Comparison of ENCODE assay signal across 9 cellular contexts in genomic region chr14:22448035-22448904, GRCh38.
A peak's percentile ranks its signal among the peaks of the same experiment; 100 is the strongest.
DNase-seq lines count a peak whose midpoint lies in the region; ATAC-seq and TF ChIP-seq lines count a peak whose summit lies in the region.
"Had no signal": no experiment of that assay in that cellular context is flagged by ENCODE, and none has a peak within 500 bp of the region (broad histone marks: within the 10 kb centered on the region; RNA-seq: fewer than 3 reads in every experiment).

No MANE protein-coding gene starts in this region.

- H3K27me3 ChIP-seq in esophagus squamous epithelium: peaks cover 0 to 78% (median 0%) of the 10 kb centered on the region in 4 donors

- no peaks in the 10 kb centered on the region for H3K36me3 ChIP-seq in esophagus squamous epithelium

- no peak overlapping the region for H3K4me3 ChIP-seq in GM12864 (ENCODE audit: low read depth, low read length)
- no peak overlapping the region for H3K4me3 ChIP-seq in esophagus squamous epithelium

- intact Hi-C loops in esophagus squamous epithelium (cut with DNase I): no loop called here

- H3K27ac ChIP-seq in esophagus squamous epithelium: peak overlapping the region in 2 of 4 donors; percentile 1 to 67
- H3K27ac ChIP-seq: VCaP had no signal

- H3K4me1 ChIP-seq in esophagus squamous epithelium: no peaks in the 10 kb centered on the region

- peak; percentile 68 for ATAC-seq in GM21529 (IDR thresholded peaks at IDR 0.05; ENCODE audit: unreplicated experiment)
- ATAC-seq in HG03565 (IDR thresholded peaks at IDR 0.05; ENCODE audit: unreplicated experiment): peak; percentile 65
- ATAC-seq in HG02763 (IDR thresholded peaks at IDR 0.05; ENCODE audit: unreplicated experiment): no peak

- DNase-seq in GM12864 (ENCODE audit: low read depth): peak; percentile 49
- peak; percentile 24 for DNase-seq in germinal center (ENCODE audit: low spot score)
- DNase-seq in GM03348 (ENCODE audit: low spot score): no peak
- no peak for DNase-seq in esophagus squamous epithelium (lab: John Stamatoyannopoulos, UW)
- no peak for DNase-seq in activated CD4-positive, CD25-positive, alpha-beta regulatory T cell (lab: John Stamatoyannopoulos, UW)

- TF ChIP-seq CTCF in GM12864 (IDR thresholded peaks at IDR 0.05; ENCODE audit: low read depth, low read length, missing control alignments): no peak
- no peak for TF ChIP-seq CTCF in esophagus squamous epithelium (IDR thresholded peaks at IDR 0.05)

- H3K9me3 ChIP-seq in esophagus squamous epithelium: no peaks in the 10 kb centered on the region

- TF ChIP-seq POLR2A in esophagus squamous epithelium (IDR thresholded peaks at IDR 0.05): no peak

- 82 to 85% methylated on average over 10 of the region's 10 CpGs for WGBS in esophagus squamous epithelium, 2 donors

Comparison
In these comparisons a context has a peak if more than half of its experiments do, and no peak if none do; other contexts are left out.
1. DNase-seq: peak in GM12864 (single experiment) and germinal center (single experiment); none in GM03348 (single experiment), esophagus squamous epithelium (single experiment) and activated CD4-positive, CD25-positive, alpha-beta regulatory T cell (0 of 4).